ENCODE assay signal across 25 cellular contexts in the genomic region with DNA sequence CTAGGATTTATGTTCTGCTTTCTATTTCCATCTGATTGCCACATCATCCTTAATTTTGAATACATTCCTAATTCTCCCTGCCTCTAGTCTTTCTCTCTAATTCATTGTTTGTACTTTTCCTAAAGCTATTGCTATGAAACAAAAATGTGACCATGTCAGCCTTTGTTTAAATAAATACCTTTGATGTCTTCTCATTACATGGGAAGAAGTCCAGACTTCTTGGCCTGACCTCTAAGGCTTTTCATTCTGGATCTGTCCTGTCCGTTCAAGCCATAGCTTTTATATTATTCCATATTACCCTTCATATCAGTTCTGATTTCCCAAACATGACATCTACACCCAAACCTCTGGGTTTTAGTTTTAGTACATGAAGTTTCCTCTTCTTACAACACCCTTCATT.
DNase-seq lines count a peak whose midpoint lies in the region; ATAC-seq and TF ChIP-seq lines count a peak whose summit lies in the region.
"Had no signal": no experiment of that assay in that cellular context is flagged by ENCODE, and none has a peak within 500 bp of the region (broad histone marks: within the 10 kb centered on the region; RNA-seq: fewer than 3 reads in every experiment).

No MANE protein-coding gene starts in this region.

- H3K36me3 ChIP-seq in adipocyte (ENCODE audit: control insufficient read depth, insufficient read depth, low read length, severe bottlenecking) (peaks cover 20% of the 10 kb centered on the region), rectal smooth muscle tissue (ENCODE audit: control insufficient read depth, insufficient read depth, low read length) (no peaks in the 10 kb centered on the region)
- H3K36me3 ChIP-seq: prostate gland had no signal

- peaks cover 14% of the 10 kb centered on the region for H3K4me1 Mint-ChIP-seq in activated T-cell treated with anti-CD3 and anti-CD28 coated beads, Interleukin-2, amount 50 U/mL, for 72 hours (ENCODE audit: low read depth)
- H3K4me1 Mint-ChIP-seq: nephron had no signal

- H3K27me3 Mint-ChIP-seq in activated T-cell treated with anti-CD3 and anti-CD28 coated beads, Interleukin-2, amount 50 U/mL, for 72 hours (ENCODE audit: low read depth) = no peaks in the 10 kb centered on the region
- H3K27me3 Mint-ChIP-seq: stimulated activated naive CD8-positive, alpha-beta T cell treated with anti-CD3 and anti-CD28 coated beads, Interleukin-15, amount 100 ng/mL, for 72 hours; type B pancreatic cell had no signal

- no peak for DNase-seq in activated T-cell treated with anti-CD3 and anti-CD28 coated beads, Interleukin-2, amount 50 U/mL, for 72 hours
- DNase-seq in activated T-cell treated with anti-CD3 and anti-CD28 coated beads for 4 hours = no peak
- DNase-seq in adipocyte (ENCODE audit: low read depth) = peak; percentile 90
- peak; percentile 47 for DNase-seq in fibroblast of pulmonary artery (ENCODE audit: low read depth)
- DNase-seq in stimulated activated CD4-positive, alpha-beta T cell treated with anti-CD3 and anti-CD28 coated beads, Interleukin-4, amount 100 ng/mL, for 4 hours = no peak
- no peak for DNase-seq in GDM1 (lab: John Stamatoyannopoulos, UW)
- DNase-seq: 8988T; activated CD4-positive, CD25-positive, alpha-beta regulatory T cell; C1 segment of cervical spinal cord; effector CD8-positive, alpha-beta T cell; HCEC 1CT; hippocampal formation; mammary epithelial cell; MM.1S; NCI-H146; NCI-H2171 treated with DMSO at 0.1 percent for 48 hours; SIG-M5; small intestine; stimulated activated CD4-positive, alpha-beta T cell treated with anti-CD3 and anti-CD28 coated beads, Interleukin-2, amount 100 ng/mL, for 48 hours; stimulated activated naive CD8-positive, alpha-beta T cell treated with anti-CD3 and anti-CD28 coated beads, Interleukin-15, amount 100 ng/mL, for 72 hours had no signal

- H3K36me3 Mint-ChIP-seq in activated T-cell treated with anti-CD3 and anti-CD28 coated beads, Interleukin-2, amount 50 U/mL, for 72 hours (ENCODE audit: insufficient read depth in 2 of 2) = peaks cover 1 to 4% of the 10 kb centered on the region in 2 donors

- no peak for ATAC-seq in activated T-cell treated with anti-CD3 and anti-CD28 coated beads, Interleukin-2, amount 50 U/mL, for 72 hours (replicated peaks in 1 of 2)
- no peak for ATAC-seq in HG03175 (IDR thresholded peaks at IDR 0.05; ENCODE audit: unreplicated experiment)
- ATAC-seq: stimulated activated naive CD8-positive, alpha-beta T cell treated with anti-CD3 and anti-CD28 coated beads, Interleukin-15, amount 100 ng/mL, for 72 hours had no signal

- no peak overlapping the region for H3K4me3 Mint-ChIP-seq in activated T-cell treated with anti-CD3 and anti-CD28 coated beads, Interleukin-2, amount 50 U/mL, for 72 hours
- H3K4me3 Mint-ChIP-seq: nephron; stimulated activated naive CD8-positive, alpha-beta T cell treated with anti-CD3 and anti-CD28 coated beads, Interleukin-15, amount 100 ng/mL, for 72 hours; type B pancreatic cell had no signal

- H3K27me3 ChIP-seq in adipocyte (replicated peaks; ENCODE audit: control insufficient read depth, insufficient read depth, low read length) = no peaks in the 10 kb centered on the region
- H3K27me3 ChIP-seq in rectal smooth muscle tissue (ENCODE audit: control insufficient read depth, insufficient read depth, low read length) = no peaks in the 10 kb centered on the region

- H3K4me1 ChIP-seq in adipocyte (ENCODE audit: control insufficient read depth, insufficient read depth, low read length) (no peaks in the 10 kb centered on the region), rectal smooth muscle tissue (ENCODE audit: control insufficient read depth, insufficient read depth, low read length) (peaks cover 7% of the 10 kb centered on the region)
- H3K4me1 ChIP-seq: prostate gland had no signal

- peak overlapping the region; percentile 66 for H3K27ac ChIP-seq in rectal smooth muscle tissue (ENCODE audit: low read depth, low read length)
- H3K27ac ChIP-seq: prostate gland had no signal

- no peaks in the 10 kb centered on the region for H3K9me3 ChIP-seq in adipocyte (ENCODE audit: control insufficient read depth, low read length)
- H3K9me3 ChIP-seq: prostate gland had no signal

- H3K9ac ChIP-seq in adipocyte (ENCODE audit: low read length) = no peak overlapping the region
- H3K9ac ChIP-seq in rectal smooth muscle tissue (ENCODE audit: low read length) = no peak overlapping the region

- H3K27ac Mint-ChIP-seq in activated T-cell treated with anti-CD3 and anti-CD28 coated beads, Interleukin-2, amount 50 U/mL, for 72 hours = peak overlapping the region; percentile 18
- H3K27ac Mint-ChIP-seq: nephron, type B pancreatic cell had no signal

- H3K4me3 ChIP-seq in adipocyte (ENCODE audit: low read length) = no peak overlapping the region
- H3K4me3 ChIP-seq in fibroblast of pulmonary artery (replicated peaks; ENCODE audit: low read depth, low read length) = no peak overlapping the region
- no peak overlapping the region for H3K4me3 ChIP-seq in rectal smooth muscle tissue (ENCODE audit: low read length)
- H3K4me3 ChIP-seq: prostate gland had no signal

- no peak for TF ChIP-seq CTCF in fibroblast of pulmonary artery (IDR thresholded peaks at IDR 0.05; ENCODE audit: low read length, missing control alignments)

- no peaks in the 10 kb centered on the region for H3K9me3 Mint-ChIP-seq in activated T-cell treated with anti-CD3 and anti-CD28 coated beads, Interleukin-2, amount 50 U/mL, for 72 hours
- H3K9me3 Mint-ChIP-seq: nephron; stimulated activated naive CD8-positive, alpha-beta T cell treated with anti-CD3 and anti-CD28 coated beads, Interleukin-15, amount 100 ng/mL, for 72 hours; type B pancreatic cell had no signal

Comparison
In these comparisons a context has a peak if more than half of its experiments do, and no peak if none do; other contexts are left out.
1. DNase-seq: peak in adipocyte (single experiment) and fibroblast of pulmonary artery (single experiment); none in activated T-cell treated with anti-CD3 and anti-CD28 coated beads, Interleukin-2, amount 50 U/mL, for 72 hours (0 of 2), activated T-cell treated with anti-CD3 and anti-CD28 coated beads for 4 hours (single experiment), stimulated activated CD4-positive, alpha-beta T cell treated with anti-CD3 and anti-CD28 coated beads, Interleukin-4, amount 100 ng/mL, for 4 hours (0 of 2) and GDM1 (single experiment).